10 cellular contexts compared by ENCODE assay signal in genomic region chr10:116796469-116796868, GRCh38. TPM values are rescaled to one million over a fixed set of nuclear protein-coding genes. Genes with fewer than 3 reads are reported as not detected.
"Had no signal": no experiment of that assay in that cellular context is flagged by ENCODE, and none has a peak within 500 bp of the region (broad histone marks: within the 10 kb centered on the region; RNA-seq: fewer than 3 reads in every experiment).

No MANE protein-coding gene starts in this region.

- H3K4me1 Mint-ChIP-seq: activated naive CD4-positive, alpha-beta T cell treated with anti-CD3 and anti-CD28 coated beads, Interleukin-2, amount 10 ng/mL, durations not matched to agents 7 days and 5 days; nephron had no signal

- DNase-seq: cortex of kidney had no signal

- H3K4me3 ChIP-seq: breast epithelium, lung had no signal

- H3K9me3 Mint-ChIP-seq: activated naive CD4-positive, alpha-beta T cell treated with anti-CD3 and anti-CD28 coated beads, Interleukin-2, amount 10 ng/mL, durations not matched to agents 7 days and 5 days; activated T-cell treated with anti-CD3 and anti-CD28 coated beads, Interleukin-2, amount 50 U/mL, for 4 hours; WTC11 had no signal

- H3K27ac Mint-ChIP-seq: activated CD4-positive, alpha-beta memory T cell treated with anti-CD3 and anti-CD28 coated beads for 36 hours; activated CD4-positive, alpha-beta T cell treated with anti-CD3 and anti-CD28 coated beads for 36 hours; activated naive CD4-positive, alpha-beta T cell treated with anti-CD3 and anti-CD28 coated beads, Interleukin-2, amount 10 ng/mL, durations not matched to agents 7 days and 5 days; nephron; WTC11 had no signal

- H3K9me3 ChIP-seq: breast epithelium had no signal

- H3K36me3 ChIP-seq: breast epithelium had no signal

- H3K27ac ChIP-seq: breast epithelium had no signal

- H3K36me3 Mint-ChIP-seq: activated CD4-positive, alpha-beta memory T cell treated with anti-CD3 and anti-CD28 coated beads for 36 hours; activated naive CD4-positive, alpha-beta T cell treated with anti-CD3 and anti-CD28 coated beads, Interleukin-2, amount 10 ng/mL, durations not matched to agents 7 days and 5 days; WTC11 had no signal

- H3K4me1 ChIP-seq: breast epithelium had no signal

- H3K4me3 Mint-ChIP-seq: activated CD4-positive, alpha-beta memory T cell treated with anti-CD3 and anti-CD28 coated beads for 36 hours; activated CD4-positive, alpha-beta T cell treated with anti-CD3 and anti-CD28 coated beads for 36 hours; activated naive CD4-positive, alpha-beta T cell treated with anti-CD3 and anti-CD28 coated beads, Interleukin-2, amount 10 ng/mL, durations not matched to agents 7 days and 5 days; activated T-cell treated with anti-CD3 and anti-CD28 coated beads, Interleukin-2, amount 50 U/mL, for 4 hours; nephron; WTC11 had no signal

RNA-seq across cellular contexts. Expression of gene ENO4, which starts 52.8 kb away (rescaled TPM):
- total RNA-seq: activated CD4-positive, alpha-beta memory T cell treated with anti-CD3 and anti-CD28 coated beads for 36 hours; activated CD4-positive, alpha-beta T cell treated with anti-CD3 and anti-CD28 coated beads for 36 hours; activated T-cell treated with anti-CD3 and anti-CD28 coated beads, Interleukin-2, amount 50 U/mL, for 4 hours; T-helper 2 cell treated with Interferon-gamma antibody and Interleukin-4, amounts not matched to agents 100 ng/mL and 5 ng/mL, for 36 hours had no signal
